In genomic region chr9:70415041-70415440, GRCh38 we compare ENCODE assay signal across 8 cellular contexts. TPM values are rescaled to one million over a fixed set of nuclear protein-coding genes. Genes with fewer than 3 reads are reported as not detected.
DNase-seq lines count a peak whose midpoint lies in the region; ATAC-seq and TF ChIP-seq lines count a peak whose summit lies in the region.

No MANE protein-coding gene starts in this region.

- no peak overlapping the region for H3K27ac Mint-ChIP-seq in activated T-cell treated with anti-CD3 and anti-CD28 coated beads, Interleukin-2, amount 50 U/mL, for 24 hours
- H3K27ac Mint-ChIP-seq in glutamatergic neuron (ENCODE audit: unreplicated experiment), result no peak overlapping the region

- no peaks in the 10 kb centered on the region for H3K27me3 ChIP-seq in lower lobe of right lung (ENCODE audit: low read depth)

- H3K4me1 ChIP-seq in lower lobe of right lung, result peaks cover 50% of the 10 kb centered on the region

- H3K4me3 ChIP-seq in astrocyte of the spinal cord (ENCODE audit: low read depth, low read length) (peak overlapping the region; percentile 99), lower lobe of right lung (peak overlapping the region; percentile 75)

- peaks cover 46% of the 10 kb centered on the region for H3K4me1 Mint-ChIP-seq in activated T-cell treated with anti-CD3 and anti-CD28 coated beads, Interleukin-2, amount 50 U/mL, for 24 hours (ENCODE audit: low read depth)
- H3K4me1 Mint-ChIP-seq in glutamatergic neuron (ENCODE audit: low read depth, unreplicated experiment), result peaks cover 6% of the 10 kb centered on the region

- peaks cover 26% of the 10 kb centered on the region for H3K36me3 Mint-ChIP-seq in activated T-cell treated with anti-CD3 and anti-CD28 coated beads, Interleukin-2, amount 50 U/mL, for 24 hours (ENCODE audit: low read depth)
- H3K36me3 Mint-ChIP-seq in glutamatergic neuron (ENCODE audit: unreplicated experiment), result no peaks in the 10 kb centered on the region

- H3K36me3 ChIP-seq in lower lobe of right lung, result no peaks in the 10 kb centered on the region

- no peak for ATAC-seq in lower lobe of right lung

- peak overlapping the region; percentile 92 for H3K4me3 Mint-ChIP-seq in activated T-cell treated with anti-CD3 and anti-CD28 coated beads, Interleukin-2, amount 50 U/mL, for 24 hours
- H3K4me3 Mint-ChIP-seq in glutamatergic neuron (ENCODE audit: unreplicated experiment), result no peak overlapping the region

- peak overlapping the region; percentile 100 for H3K27ac ChIP-seq in lower lobe of right lung
- H3K27ac ChIP-seq in temporal lobe (ENCODE audit: low read depth, low read length), result peak overlapping the region; percentile 98

- no peaks in the 10 kb centered on the region for H3K9me3 Mint-ChIP-seq in activated T-cell treated with anti-CD3 and anti-CD28 coated beads, Interleukin-2, amount 50 U/mL, for 24 hours
- H3K9me3 Mint-ChIP-seq in glutamatergic neuron (ENCODE audit: unreplicated experiment), result peaks cover 3% of the 10 kb centered on the region

- H3K27me3 Mint-ChIP-seq in activated T-cell treated with anti-CD3 and anti-CD28 coated beads, Interleukin-2, amount 50 U/mL, for 24 hours, result no peaks in the 10 kb centered on the region
- H3K27me3 Mint-ChIP-seq in glutamatergic neuron (ENCODE audit: unreplicated experiment), result peaks cover 17% of the 10 kb centered on the region

- TF ChIP-seq CTCF in astrocyte of the spinal cord (IDR thresholded peaks at IDR 0.05; ENCODE audit: low read depth, low read length), result no peak
- no peak for TF ChIP-seq CTCF in lower lobe of right lung (IDR thresholded peaks at IDR 0.05)
- TF ChIP-seq CTCF in glutamatergic neuron (IDR thresholded peaks at IDR 0.05; ENCODE audit: partially characterized antibody, unreplicated experiment), result no peak

- no peak for DNase-seq in activated T-cell treated with anti-CD3 and anti-CD28 coated beads, Interleukin-2, amount 50 U/mL, for 24 hours
- no peak for DNase-seq in activated T-cell treated with anti-CD3 and anti-CD28 coated beads, Interleukin-2, amount 50 U/mL, for 1 hour
- no peak for DNase-seq in astrocyte of the spinal cord (ENCODE audit: low read depth, low spot score)
- DNase-seq in lower lobe of right lung, result no peak
- DNase-seq in activated effector memory CD4-positive, alpha-beta T cell treated with anti-CD3 and anti-CD28 coated beads, Interleukin-2, amount 50 U/mL, for 16 hours, result no peak
- DNase-seq in glutamatergic neuron, result no peak
- DNase-seq in islet precursor cell, result no peak

- in situ Hi-C loops in astrocyte of the spinal cord (cut with HindIII; ENCODE audit: low sequenced_read_pairs), result no loop called here

- intact Hi-C loops in lower lobe of right lung (cut with DNase I), result loop anchor here (10.0 kb wide), 1 partner anchor 60 kb away; no protein-coding TSS in a partner anchor

- H3K9me3 ChIP-seq in lower lobe of right lung, result no peaks in the 10 kb centered on the region

RNA-seq across cellular contexts. Expression of gene KLF9, which starts 0.6 kb away (rescaled TPM):
- total RNA-seq in lower lobe of right lung (76.9 TPM), temporal lobe (10.1 TPM), glutamatergic neuron (ENCODE audit: unreplicated experiment) (0.25 TPM)
